In genomic region chr10:72828294-72828693, GRCh38 we compare ENCODE assay signal across 23 cellular contexts.
"Had no signal": no experiment of that assay in that cellular context is flagged by ENCODE, and none has a peak within 500 bp of the region (broad histone marks: within the 10 kb centered on the region; RNA-seq: fewer than 3 reads in every experiment).

No MANE protein-coding gene starts in this region.

- DNase-seq: Kasumi-1, MM.1S, NCI-H1092 treated with DMSO at 0.1 percent for 48 hours, NCI-H1436, NCI-H187, NCI-H2029, NCI-H2081 treated with DMSO at 0.1 percent for 48 hours, NCI-H2171, NCI-H226, NCI-H446, NCI-H510A, NCI-H524 treated with DMSO at 0.1 percent for 48 hours, NCI-H69, NCI-H774, Right ventricle myocardium superior, RPMI8226, SIG-M5 had no signal

- H3K27ac ChIP-seq: KMS-11, SJSA1, SK-N-MC had no signal

- H3K27me3 ChIP-seq: SJSA1 had no signal

- H3K4me3 ChIP-seq: K562, SJSA1, SK-N-MC had no signal

- H3K27me3 Mint-ChIP-seq: IgD-negative memory B cell had no signal

- H3K4me3 Mint-ChIP-seq: IgD-negative memory B cell had no signal

- H3K4me2 ChIP-seq: KMS-11 had no signal

- H3K36me3 ChIP-seq: SJSA1 had no signal

- ATAC-seq: HepG2, K562 had no signal

- H3K9me3 Mint-ChIP-seq: IgD-negative memory B cell had no signal

- H3K9me3 ChIP-seq: SJSA1 had no signal
